13 cellular contexts compared by ENCODE assay signal in the genomic region with DNA sequence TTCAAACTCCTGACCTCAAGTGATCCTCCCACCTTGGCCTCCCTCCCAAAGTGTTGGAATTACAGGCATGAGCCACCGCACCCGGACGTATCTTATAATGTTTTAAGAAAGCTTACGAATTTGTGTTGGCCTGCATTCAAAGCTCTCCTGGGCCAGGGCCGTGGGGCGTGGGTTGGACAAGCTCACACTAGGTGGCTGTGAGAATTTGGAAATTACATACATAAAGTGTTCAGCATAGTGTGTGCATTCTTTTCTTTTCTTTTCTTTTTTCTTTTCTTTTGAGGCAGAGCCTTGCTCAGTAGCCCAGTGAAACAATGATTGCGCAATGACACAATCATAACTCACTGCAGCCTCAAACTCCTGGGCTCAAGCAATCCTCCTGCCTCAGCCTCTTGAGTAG. TPM values are rescaled to one million over a fixed set of nuclear protein-coding genes. Genes with fewer than 3 reads are reported as not detected.
A peak's percentile ranks its signal among the peaks of the same experiment; 100 is the strongest.
DNase-seq lines count a peak whose midpoint lies in the region; ATAC-seq, FAIRE-seq and TF ChIP-seq lines count a peak whose summit lies in the region.
"Had no signal": no experiment of that assay in that cellular context is flagged by ENCODE, and none has a peak within 500 bp of the region (broad histone marks: within the 10 kb centered on the region; RNA-seq: fewer than 3 reads in every experiment).

No MANE protein-coding gene starts in this region.

- CTCF ChIA-PET in H1 (lab: Charles Lee; ENCODE audit: partially characterized antibody): interaction anchor here (0.6 to 5.5 kb wide), 16 partner anchors 10 to 317 kb away, joined by 3 to 42 read pairs (median 4); a partner anchor contains a TSS

- H3K27ac Mint-ChIP-seq in neural crest cell (ENCODE audit: unreplicated experiment): no peak overlapping the region

- no peak overlapping the region for H4K8ac ChIP-seq in H1 (ENCODE audit: extremely low read depth, insufficient read depth, low read length)

- peaks cover 3 to 9% (median 3%) of the 10 kb centered on the region in 4 experiments; a peak in 4 of 8 replicates for H3K36me3 ChIP-seq in H1 (ENCODE audit: control insufficient read depth in 2 of 4, insufficient read depth in 4 of 4, low read length in 3 of 4)

- no peak overlapping the region for H2BK120ac ChIP-seq in H1 (replicated peaks; ENCODE audit: low read depth, low read length)

- H3K9me3 ChIP-seq in H1 (ENCODE audit: insufficient read depth in 2 of 2, low read depth in 1 of 2, low read length in 1 of 2): no peaks in the 10 kb centered on the region

- H3K4me1 Mint-ChIP-seq in neural crest cell: peaks cover 23% of the 10 kb centered on the region

- H2AK5ac ChIP-seq in H1 (ENCODE audit: low read depth, low read length): no peak overlapping the region

- H2BK5ac ChIP-seq in H1 (ENCODE audit: low read depth, low read length): no peak overlapping the region

- POLR2A ChIA-PET in H1 (lab: Charles Lee; ENCODE audit: partially characterized antibody): interaction anchor here (1.4 to 6.7 kb wide), 10 partner anchors 10 to 66 kb away, joined by 3 to 60 read pairs (median 12); a partner anchor contains a TSS

- no peak for FAIRE-seq in H1 (lab: Jason Lieb, UNC)

- peaks cover 5% of the 10 kb centered on the region; the same call in 1 of the 2 replicates for H3K79me1 ChIP-seq in H1 (ENCODE audit: low read depth, low read length)

- peak overlapping the region; percentile 80 for H3K4me3 Mint-ChIP-seq in neural crest cell

- H4K91ac ChIP-seq in H1 (replicated peaks; ENCODE audit: insufficient read length, low read length): no peak overlapping the region

- no peaks in the 10 kb centered on the region for H3K9me3 Mint-ChIP-seq in neural crest cell
- H3K9me3 Mint-ChIP-seq: IgD-negative memory B cell had no signal

- H4K20me1 ChIP-seq in H1 (replicated peaks in 1 of 2; ENCODE audit: control insufficient read depth in 1 of 2, insufficient read depth in 2 of 2, low read length in 2 of 2): peaks cover 0 to 3% of the 10 kb centered on the region in 2 experiments

- DNase-seq in AML-193 (lab: John Stamatoyannopoulos, UW) (peak; percentile 6 to 28), NCI-H226 (peak; percentile 92), H1 (ENCODE audit: low read depth in 1 of 2, low spot score in 2 of 2) (no peak), neural crest cell (ENCODE audit: low read depth, low spot score) (no peak), DMS153 (lab: John Stamatoyannopoulos, UW) (no peak), SIG-M5 (lab: John Stamatoyannopoulos, UW) (no peak)
- DNase-seq: activated CD4-positive, CD25-positive, alpha-beta regulatory T cell treated with anti-CD3 and anti-CD28 coated beads, Interleukin-2, amount 50 U/mL, for 72 hours; amygdala; COR-L47; nucleus accumbens had no signal

- no peak overlapping the region for H3K18ac ChIP-seq in H1 (ENCODE audit: extremely low read depth, low read length)

- peaks cover 8% of the 10 kb centered on the region; the same call in 1 of the 2 replicates for H3K23me2 ChIP-seq in H1 (ENCODE audit: low read depth, low read length)

- TF ChIP-seq EP300 in H1 (IDR thresholded peaks at IDR 0.05; ENCODE audit: borderline replicate concordance in 1 of 2, low read depth in 2 of 2, low read length in 2 of 2): no peak

- H2BK12ac ChIP-seq in H1 (ENCODE audit: low read depth, low read length): no peak overlapping the region

- H2AFZ ChIP-seq in H1 (ENCODE audit: low read length): no peak overlapping the region

- no peaks in the 10 kb centered on the region for H3K27me3 Mint-ChIP-seq in neural crest cell (ENCODE audit: low read depth)
- H3K27me3 Mint-ChIP-seq: IgD-negative memory B cell had no signal

- H3K9ac ChIP-seq in H1 (replicated peaks in 1 of 4; ENCODE audit: extremely low read depth in 1 of 4, low read depth in 3 of 4, low read length in 3 of 4): no peak overlapping the region

- no peak overlapping the region for H3K23ac ChIP-seq in H1 (ENCODE audit: insufficient read length)

- no peaks in the 10 kb centered on the region for H3K27me3 ChIP-seq in H1 (replicated peaks in 1 of 4; ENCODE audit: control insufficient read depth in 3 of 4, extremely low read depth in 1 of 4, insufficient read depth in 3 of 4, low read length in 3 of 4)

- TF ChIP-seq CTCF in H1 (IDR thresholded peaks at IDR 0.05; ENCODE audit: control extremely low read depth in 1 of 3, insufficient read depth in 1 of 3, low read depth in 1 of 3, low read length in 3 of 3): no peak
- no peak for TF ChIP-seq CTCF in neural crest cell (conservative IDR thresholded peaks at IDR 0.05)

- no peak overlapping the region for H3K14ac ChIP-seq in H1 (ENCODE audit: insufficient read length)

- H3K79me2 ChIP-seq in H1 (ENCODE audit: control insufficient read depth in 1 of 2, insufficient read depth in 2 of 2, low read length in 2 of 2): peaks cover 0 to 12% of the 10 kb centered on the region in 2 experiments; a peak in 1 of 4 replicates

- TF ChIP-seq RAD21 in H1 (IDR thresholded peaks at IDR 0.05 in 1 of 2, conservative IDR thresholded peaks at IDR 0.05 in 1 of 2; ENCODE audit: low read depth in 2 of 2, low read length in 2 of 2): no peak

- H4K5ac ChIP-seq in H1 (ENCODE audit: insufficient read length, low read depth, low read length): no peak overlapping the region

- no peak overlapping the region for H2BK20ac ChIP-seq in H1 (ENCODE audit: low read length)

- H3K56ac ChIP-seq in H1 (replicated peaks; ENCODE audit: insufficient read length, low read depth, low read length): no peak overlapping the region

- ATAC-seq in HG03039 (IDR thresholded peaks at IDR 0.05; ENCODE audit: unreplicated experiment) (no peak), GM21717 (IDR thresholded peaks at IDR 0.05; ENCODE audit: unreplicated experiment) (no peak)

- TF ChIP-seq POLR2A in H1 (IDR thresholded peaks at IDR 0.05; ENCODE audit: control extremely low read depth in 1 of 2, low read depth in 2 of 2, low read length in 2 of 2): no peak

- no peak overlapping the region for H3K27ac ChIP-seq in H1 (ENCODE audit: low read depth, low read length)

- H3K4ac ChIP-seq in H1 (replicated peaks; ENCODE audit: insufficient read length, low read depth, low read length): no peak overlapping the region

- H2BK15ac ChIP-seq in H1 (ENCODE audit: low read length): no peak overlapping the region

- 96% methylated on average over 7 of the region's 7 CpGs; no CpG with 5 or more reads in 1 of the 2 experiments for WGBS in H1 (ENCODE audit: extremely low coverage in 1 of 2, insufficient coverage in 1 of 2, insufficient read length in 1 of 2, insufficient replicate concordance in 2 of 2, low coverage in 1 of 2, low lambda C conversion rate in 2 of 2, missing lambda C conversion rate in 1 of 2), 2 experiments

- peaks cover 7% of the 10 kb centered on the region for H3K36me3 Mint-ChIP-seq in neural crest cell (ENCODE audit: low read depth)
- H3K36me3 Mint-ChIP-seq: IgD-negative memory B cell had no signal

- no peak overlapping the region for H3K4me2 ChIP-seq in H1 (ENCODE audit: insufficient read depth in 1 of 2, low read depth in 2 of 2, low read length in 2 of 2)

- no peak overlapping the region for H3K4me3 ChIP-seq in H1 (ENCODE audit: extremely low read depth in 1 of 4, insufficient read depth in 2 of 4, low read depth in 3 of 4, low read length in 4 of 4)

- peaks cover 0 to 7% (median 4%) of the 10 kb centered on the region in 4 experiments; a peak in 4 of 7 replicates for H3K4me1 ChIP-seq in H1 (replicated peaks in 1 of 4; ENCODE audit: control insufficient read depth in 3 of 4, insufficient read depth in 4 of 4, low read length in 3 of 4)

TF ChIP-seq in H1, 55 proteins besides CTCF, POLR2A, EP300 and RAD21:
- no peak for TF ChIP-seq SIRT6 (IDR thresholded peaks at IDR 0.05; ENCODE audit: low read length)
- TF ChIP-seq JUND (IDR thresholded peaks at IDR 0.05; ENCODE audit: low read length): no peak
- TF ChIP-seq CEBPB (IDR thresholded peaks at IDR 0.05; ENCODE audit: low read depth, low read length): peak; percentile 96

RNA-seq across cellular contexts. Expression of a gene that starts 2.6 kb away (rescaled TPM):
- 31.1 and 32.7 TPM in 2 replicates for total RNA-seq in H1 (2021; fragmentation: NEBNext Ultra II Directional; extraction: Animal tissue kit (Norgen Biotek cat#: 25700))
- 12.2 and 23.2 TPM in 2 replicates for polyA plus RNA-seq in H1 (2011; rRNA removed)
- 10.9 TPM for polyA plus RNA-seq in H1 (2011; cell fraction: cytosol; rRNA removed)
- polyA plus RNA-seq in H1 (2011; cell fraction: nucleus; rRNA removed): 21.2 TPM
- 13.1 to 23.1 TPM (median 21.0 TPM) in 4 replicates for polyA plus RNA-seq in H1 (2012, experiment 1 of 2)
- 20.0 TPM for polyA plus RNA-seq in H1 (2012, experiment 2 of 2)
- polyA plus RNA-seq in H1 (2013, experiment 1 of 2): 17.0 TPM
- polyA plus RNA-seq in H1 (2013, experiment 2 of 2): 17.3 TPM
- polyA minus RNA-seq in H1 (2011; rRNA and poly(A)+ RNA removed): 8.9 and 10.8 TPM in 2 replicates
- 23.9 TPM for polyA minus RNA-seq in H1 (2011; cell fraction: cytosol; rRNA and poly(A)+ RNA removed)
- polyA minus RNA-seq in H1 (2011; cell fraction: nucleus; rRNA and poly(A)+ RNA removed): 13.5 TPM
- 19.3 and 19.9 TPM in 2 replicates for total RNA-seq in neural crest cell

RNA-seq across cellular contexts. Expression of a gene that starts 23.6 kb away (rescaled TPM):
- 104 and 116 TPM in 2 replicates for total RNA-seq in H1 (2021; fragmentation: NEBNext Ultra II Directional; extraction: Animal tissue kit (Norgen Biotek cat#: 25700))
- polyA plus RNA-seq in H1 (2011; rRNA removed): 169 and 193 TPM in 2 replicates
- 245 TPM for polyA plus RNA-seq in H1 (2011; cell fraction: cytosol; rRNA removed)
- 182 TPM for polyA plus RNA-seq in H1 (2011; cell fraction: nucleus; rRNA removed)
- polyA plus RNA-seq in H1 (2012, experiment 1 of 2): 163 to 238 TPM (median 229 TPM) in 4 replicates
- 247 TPM for polyA plus RNA-seq in H1 (2012, experiment 2 of 2)
- 287 TPM for polyA plus RNA-seq in H1 (2013, experiment 1 of 2)
- 294 TPM for polyA plus RNA-seq in H1 (2013, experiment 2 of 2)
- polyA minus RNA-seq in H1 (2011; rRNA and poly(A)+ RNA removed): 41.1 and 45.8 TPM in 2 replicates
- 65.8 TPM for polyA minus RNA-seq in H1 (2011; cell fraction: cytosol; rRNA and poly(A)+ RNA removed)
- polyA minus RNA-seq in H1 (2011; cell fraction: nucleus; rRNA and poly(A)+ RNA removed): 48.6 TPM
- 89.1 and 111 TPM in 2 replicates for total RNA-seq in neural crest cell

RNA-seq across cellular contexts. Expression of a gene that starts 33.5 kb away (rescaled TPM):
- 21.7 and 24.5 TPM in 2 replicates for total RNA-seq in H1 (2021; fragmentation: NEBNext Ultra II Directional; extraction: Animal tissue kit (Norgen Biotek cat#: 25700))
- 29.5 and 44.6 TPM in 2 replicates for polyA plus RNA-seq in H1 (2011; rRNA removed)
- 35.0 TPM for polyA plus RNA-seq in H1 (2011; cell fraction: cytosol; rRNA removed)
- polyA plus RNA-seq in H1 (2011; cell fraction: nucleus; rRNA removed): 91.3 TPM
- 14.6 to 20.0 TPM (median 18.0 TPM) in 4 replicates for polyA plus RNA-seq in H1 (2012, experiment 1 of 2)
- 21.8 TPM for polyA plus RNA-seq in H1 (2012, experiment 2 of 2)
- polyA plus RNA-seq in H1 (2013, experiment 1 of 2): 21.4 TPM
- polyA plus RNA-seq in H1 (2013, experiment 2 of 2): 20.1 TPM
- polyA minus RNA-seq in H1 (2011; rRNA and poly(A)+ RNA removed): 14.9 and 18.8 TPM in 2 replicates
- polyA minus RNA-seq in H1 (2011; cell fraction: cytosol; rRNA and poly(A)+ RNA removed): 22.0 TPM
- polyA minus RNA-seq in H1 (2011; cell fraction: nucleus; rRNA and poly(A)+ RNA removed): 18.2 TPM
- total RNA-seq in neural crest cell: 24.0 TPM in 2 replicates

Comparison
In these comparisons a context has a peak if more than half of its experiments do, and no peak if none do; other contexts are left out.
1. DNase-seq: peak in AML-193 (2 of 2) and NCI-H226 (single experiment); none in H1 (0 of 2), neural crest cell (single experiment), DMS153 (single experiment) and SIG-M5 (single experiment).